9 cellular contexts compared by ENCODE assay signal in genomic region chr2:56191617-56192016, GRCh38. TPM values are rescaled to one million over a fixed set of nuclear protein-coding genes. Genes with fewer than 3 reads are reported as not detected.
DNase-seq lines count a peak whose midpoint lies in the region; ATAC-seq, FAIRE-seq and TF ChIP-seq lines count a peak whose summit lies in the region.
"Had no signal": no experiment of that assay in that cellular context is flagged by ENCODE, and none has a peak within 500 bp of the region (broad histone marks: within the 10 kb centered on the region; RNA-seq: fewer than 3 reads in every experiment).

No MANE protein-coding gene starts in this region.

- peak; percentile 80 for DNase-seq in G401 (ENCODE audit: low spot score)
- DNase-seq in M059J (ENCODE audit: low read depth), result peak; percentile 70
- peak; percentile 64 for DNase-seq in astrocyte of the hippocampus (ENCODE audit: low read depth, low spot score)
- peak; percentile 39 for DNase-seq in HepG2 (ENCODE audit: low spot score)
- DNase-seq in coronary artery (ENCODE audit: low spot score), result no peak
- no peak for DNase-seq in MV-4-11 (lab: John Stamatoyannopoulos, UW)
- no peak for DNase-seq in NK-92 (lab: John Stamatoyannopoulos, UW; ENCODE audit: unreplicated experiment)

- no peaks in the 10 kb centered on the region for H4K20me1 ChIP-seq in HepG2 (ENCODE audit: insufficient read depth, low read length)

- POLR2A ChIA-PET in HepG2 (lab: Yijun Ruan, JAX), result no interaction called here

- CTCF ChIA-PET in HepG2 (lab: Yijun Ruan, JAX; ENCODE audit: low intra/inter-chr PET ratio, low total read pairs), result interaction anchor here (1.4 kb wide), 1 partner anchor 557 kb away, joined by 3 read pairs; no protein-coding TSS in a partner anchor

- TF ChIP-seq POLR2A in HepG2 (IDR thresholded peaks at IDR 0.05; ENCODE audit: insufficient read depth in 1 of 2, low read depth in 2 of 2, low read length in 2 of 2), result no peak

- H3K9me3 ChIP-seq in HepG2 (ENCODE audit: low read length), result no peaks in the 10 kb centered on the region
- H3K9me3 ChIP-seq: SJSA1 had no signal

- TF ChIP-seq CTCF in HepG2 (CRISPR knock-in tag; IDR thresholded peaks at IDR 0.05) (peak; percentile 78), coronary artery (IDR thresholded peaks at IDR 0.05) (no peak)

- TF ChIP-seq EP300 in HepG2 (IDR thresholded peaks at IDR 0.05; ENCODE audit: low read depth in 2 of 2, low read length in 2 of 2) (no peak), HepG2 (CRISPR knock-in tag; IDR thresholded peaks at IDR 0.05; ENCODE audit: borderline replicate concordance) (no peak)

- H3K9ac ChIP-seq in HepG2 (ENCODE audit: insufficient read depth, low read depth, low read length), result no peak overlapping the region

- peaks cover 0 to 15% of the 10 kb centered on the region in 2 experiments; a peak in 2 of 5 replicates for H3K27me3 ChIP-seq in HepG2 (ENCODE audit: control insufficient read depth in 1 of 2, insufficient read depth in 2 of 2, low read length in 2 of 2)

- H3K36me3 ChIP-seq in HepG2 (replicated peaks in 1 of 2; ENCODE audit: control insufficient read depth in 1 of 2, insufficient read depth in 2 of 2, low read length in 2 of 2), result no peaks in the 10 kb centered on the region
- H3K36me3 ChIP-seq: SJSA1 had no signal

- in situ Hi-C loops in G401 (cut with HindIII; ENCODE audit: low sequenced_read_pairs) (no loop called here), HepG2 (cut with HindIII; ENCODE audit: extremely low pct_ligation_motif_present, low pct_unique_long_range_greater_than_20kb) (loop anchor here (5.0 kb wide), 1 partner anchor 556 kb away; no protein-coding TSS in a partner anchor)

- H3K4me2 ChIP-seq in HepG2 (ENCODE audit: low read depth, low read length), result no peak overlapping the region

- H2AFZ ChIP-seq in HepG2 (ENCODE audit: low read length), result no peak overlapping the region

- peak; percentile 99 for ATAC-seq in HepG2
- no peak for ATAC-seq in GM18873 (IDR thresholded peaks at IDR 0.05; ENCODE audit: low FRiP score, unreplicated experiment)

- H3K79me2 ChIP-seq in HepG2 (ENCODE audit: insufficient read depth, low read length), result no peaks in the 10 kb centered on the region

- H3K27ac ChIP-seq in HepG2 (ENCODE audit: extremely low read length, insufficient read depth, low read length) (no peak overlapping the region), coronary artery (no peak overlapping the region)
- H3K27ac ChIP-seq: SJSA1 had no signal

- no TSS peak for BruUV-seq in HepG2 (replicated peaks; lab: Mats Ljungman, UMichigan)

- FAIRE-seq in HepG2 (lab: Jason Lieb, UNC), result peak; percentile 83

- H3K4me1 ChIP-seq in HepG2 (ENCODE audit: insufficient read depth, low read length), result no peaks in the 10 kb centered on the region
- H3K4me1 ChIP-seq: SJSA1 had no signal

- intact Hi-C loops in HepG2 (cut with micrococcal nuclease; ENCODE audit: unreplicated experiment), result loop anchor here (1.0 to 5.0 kb wide), 3 partner anchors 26 to 558 kb away; no protein-coding TSS in a partner anchor

- no peak overlapping the region for H3K4me3 ChIP-seq in HepG2 (replicated peaks in 1 of 3; ENCODE audit: insufficient read depth in 1 of 3, low read depth in 2 of 3, low read length in 3 of 3)
- H3K4me3 ChIP-seq in coronary artery, result no peak overlapping the region
- H3K4me3 ChIP-seq: SJSA1 had no signal

- TF ChIP-seq RAD21 in HepG2 (CRISPR knock-in tag; IDR thresholded peaks at IDR 0.05), result peak; percentile 70

TF ChIP-seq in HepG2, 621 proteins besides CTCF, POLR2A, EP300 and RAD21:
- TF ChIP-seq XRCC5 (optimal IDR thresholded peaks at IDR 0.05; ENCODE audit: low read length) (peak; percentile 55), ZNF460 (CRISPR knock-in tag; IDR thresholded peaks at IDR 0.05; ENCODE audit: borderline replicate concordance) (no peak), STAG1 (CRISPR knock-in tag; IDR thresholded peaks at IDR 0.05) (peak; percentile 86), NAIF1 (CRISPR knock-in tag; IDR thresholded peaks at IDR 0.05; ENCODE audit: borderline replicate concordance) (no peak), ZKSCAN8 (CRISPR knock-in tag; IDR thresholded peaks at IDR 0.05; ENCODE audit: borderline replicate concordance) (0 out of 2 replicates have a peak, but pooled peaks have one; percentile 62), KLF9 (CRISPR knock-in tag; IDR thresholded peaks at IDR 0.05; ENCODE audit: low read depth) (peak; percentile 57; the same call in 1 of the 2 replicates), SMC3 (IDR thresholded peaks at IDR 0.05; ENCODE audit: low read length) (peak; percentile 82), TEAD2 (CRISPR knock-in tag; IDR thresholded peaks at IDR 0.05) (no peak), KLF12 (CRISPR knock-in tag; IDR thresholded peaks at IDR 0.05; ENCODE audit: borderline replicate concordance) (peak; percentile 67; the same call in 1 of the 2 replicates)

RNA-seq across cellular contexts. Expression of gene CCDC85A, which starts 7.8 kb away (rescaled TPM):
- 0.80 TPM in 1 of 2 replicates, not detected in the other for total RNA-seq in G401 (2014; rRNA removed; shearing (Covaris generic))
- 10.2 and 23.3 TPM in 2 replicates for total RNA-seq in M059J (2014; rRNA removed; shearing (Covaris generic))
- total RNA-seq in HepG2 (2016; rRNA removed; fragmentation: Illumina TruSeq; extraction: Trizol), result not detected in 2 replicates
- total RNA-seq in HepG2 (2016; cell fraction: cytosol; rRNA removed; fragmentation: Illumina TruSeq; extraction: Trizol; ENCODE audit: low read depth), result not detected in 2 replicates
- total RNA-seq in HepG2 (2016; cell fraction: insoluble cytoplasmic fraction; rRNA removed; fragmentation: Illumina TruSeq; extraction: Trizol), result not detected in 2 replicates
- not detected in 2 replicates for total RNA-seq in HepG2 (2016; cell fraction: membrane; rRNA removed; fragmentation: Illumina TruSeq; extraction: Trizol)
- total RNA-seq in HepG2 (2016; cell fraction: nucleus; rRNA removed; fragmentation: Illumina TruSeq; extraction: Trizol), result not detected in 2 replicates
- polyA plus RNA-seq in HepG2 (2011; rRNA removed), result not detected in 2 replicates
- not detected in 2 replicates for polyA plus RNA-seq in HepG2 (2011; cell fraction: cytosol; rRNA removed)
- not detected in 2 replicates for polyA plus RNA-seq in HepG2 (2011; cell fraction: nucleus; rRNA removed)
- polyA plus RNA-seq in HepG2 (2012), result not detected in 2 replicates
- not detected in 2 replicates for polyA plus RNA-seq in HepG2 (2016; cell fraction: cytosol; fragmentation: Illumina TruSeq; extraction: Trizol; ENCODE audit: low read depth)
- not detected in 2 replicates for polyA plus RNA-seq in HepG2 (2016; cell fraction: insoluble cytoplasmic fraction; fragmentation: Illumina TruSeq; extraction: Trizol; ENCODE audit: low read depth)
- polyA plus RNA-seq in HepG2 (2016; cell fraction: membrane; fragmentation: Illumina TruSeq; extraction: Trizol; ENCODE audit: low read depth), result not detected in 2 replicates
- polyA plus RNA-seq in HepG2 (2016; cell fraction: nucleus; fragmentation: Illumina TruSeq; extraction: Trizol; ENCODE audit: insufficient read depth, low read depth), result not detected in 2 replicates
- polyA minus RNA-seq in HepG2 (2011; rRNA and poly(A)+ RNA removed; ENCODE audit: low replicate concordance), result 0.12 TPM in 1 of 2 replicates, not detected in the other
- not detected in 2 replicates for polyA minus RNA-seq in HepG2 (2011; cell fraction: cytosol; rRNA and poly(A)+ RNA removed)
- polyA minus RNA-seq in HepG2 (2011; cell fraction: nucleus; rRNA and poly(A)+ RNA removed), result not detected in 2 replicates

Comparison
In these comparisons a context has a peak if more than half of its experiments do, and no peak if none do; other contexts are left out.
1. DNase-seq: peak in G401 (single experiment), M059J (single experiment), astrocyte of the hippocampus (single experiment) and HepG2 (single experiment); none in coronary artery (single experiment), MV-4-11 (single experiment) and NK-92 (single experiment).